ENCODE assay signal across 14 cellular contexts in the genomic region with DNA sequence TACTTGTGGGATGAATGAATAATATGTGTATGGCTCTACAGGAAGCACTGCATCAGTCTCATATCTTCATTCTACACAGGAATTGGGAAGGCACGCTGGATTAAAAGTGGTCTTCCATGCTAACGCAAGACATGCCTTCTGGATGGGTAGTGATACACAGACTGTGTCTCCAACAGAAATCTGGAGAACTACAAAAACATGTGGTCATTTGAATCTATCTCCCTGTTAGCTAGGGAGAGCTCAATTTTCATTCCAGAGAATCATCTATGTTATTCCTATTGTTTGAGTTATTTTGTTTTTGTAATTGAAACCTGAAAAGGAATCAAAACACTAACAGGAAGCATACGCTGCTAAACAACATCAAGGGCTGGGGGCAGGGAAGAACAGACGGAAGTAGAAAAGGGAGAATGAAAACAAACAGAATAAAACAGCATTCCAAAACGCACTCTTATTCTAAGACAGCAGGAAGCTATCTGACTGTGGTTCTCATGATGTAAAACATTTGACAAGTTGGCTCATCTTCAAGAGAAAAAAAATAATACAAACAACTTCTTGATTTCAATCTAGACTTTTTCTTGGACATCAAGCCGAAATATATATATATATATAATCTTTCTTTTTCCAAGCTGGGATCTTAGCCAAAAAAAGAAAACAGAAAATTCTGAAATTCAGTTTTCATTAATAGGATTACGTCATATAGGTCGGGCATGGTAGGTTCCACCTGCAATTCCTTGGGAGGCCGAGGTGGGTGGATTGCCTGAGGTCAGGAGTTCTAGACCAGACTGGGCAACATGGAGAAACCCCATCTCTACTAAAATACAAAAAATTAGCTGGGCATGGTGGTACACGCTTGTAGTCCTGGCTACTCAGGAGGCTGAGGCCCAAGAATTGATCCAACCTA. TPM values are rescaled to one million over a fixed set of nuclear protein-coding genes. Genes with fewer than 3 reads are reported as not detected.
DNase-seq lines count a peak whose midpoint lies in the region; ATAC-seq and TF ChIP-seq lines count a peak whose summit lies in the region.
"Had no signal": no experiment of that assay in that cellular context is flagged by ENCODE, and none has a peak within 500 bp of the region (broad histone marks: within the 10 kb centered on the region; RNA-seq: fewer than 3 reads in every experiment).

No MANE protein-coding gene starts in this region.

- H3K4me3 ChIP-seq in LNCaP clone FGC (ENCODE audit: low read depth, low read length) (no peak overlapping the region), lower lobe of right lung (no peak overlapping the region), upper lobe of left lung (no peak overlapping the region), transverse colon (no peak overlapping the region)
- H3K4me3 ChIP-seq: sigmoid colon had no signal

- 52 to 66% methylated on average over 10 of the region's 10 CpGs for WGBS in upper lobe of left lung, 2 donors
- 55 to 64% methylated on average over 9 to 10 of the region's 10 CpGs for WGBS in transverse colon (ENCODE audit: low coverage in 1 of 2), 2 donors

- H3K36me3 ChIP-seq in lower lobe of right lung: no peaks in the 10 kb centered on the region
- H3K36me3 ChIP-seq in upper lobe of left lung: no peaks in the 10 kb centered on the region
- H3K36me3 ChIP-seq in transverse colon: no peaks in the 10 kb centered on the region
- H3K36me3 ChIP-seq: sigmoid colon, WERI-Rb-1 had no signal

- H3K27me3 ChIP-seq in lower lobe of right lung (ENCODE audit: low read depth) (no peaks in the 10 kb centered on the region), upper lobe of left lung (no peaks in the 10 kb centered on the region), transverse colon (no peaks in the 10 kb centered on the region)
- H3K27me3 ChIP-seq: sigmoid colon had no signal

- intact Hi-C loops in lower lobe of right lung (cut with DNase I) (no loop called here), transverse colon (cut with DNase I; ENCODE audit: low total_unique reads) (no loop called here)

- H3K4me1 ChIP-seq in lower lobe of right lung: no peaks in the 10 kb centered on the region
- peaks cover 0 to 7% (median 5%) of the 10 kb centered on the region in 4 donors for H3K4me1 ChIP-seq in upper lobe of left lung
- no peaks in the 10 kb centered on the region for H3K4me1 ChIP-seq in transverse colon

- in situ Hi-C loops in transverse colon (cut with MboI; ENCODE audit: low pct_ligation_motif_present in 1 of 4, low pct_unique_long_range_greater_than_20kb in 1 of 4, low sequenced_read_pairs in 3 of 4): loop anchor here in 1 of 4 donors (25.0 kb wide), 1 partner anchor 168 kb away; no protein-coding TSS in a partner anchor

- H3K9me3 ChIP-seq in lower lobe of right lung (no peaks in the 10 kb centered on the region), upper lobe of left lung (no peaks in the 10 kb centered on the region), transverse colon (no peaks in the 10 kb centered on the region)
- H3K9me3 ChIP-seq: sigmoid colon had no signal

- TF ChIP-seq POLR2A in upper lobe of left lung (IDR thresholded peaks at IDR 0.05) (no peak), transverse colon (IDR thresholded peaks at IDR 0.05) (no peak)

- ATAC-seq in lower lobe of right lung (no peak), upper lobe of left lung (ENCODE audit: low FRiP score in 2 of 2) (no peak)
- ATAC-seq: activated CD8-positive, alpha-beta T cell treated with anti-CD3 and anti-CD28 coated beads, Interleukin-2, amount 10 ng/mL, durations not matched to agents 7 days and 5 days; activated naive CD8-positive, alpha-beta T cell treated with anti-CD3 and anti-CD28 coated beads, Interleukin-2, amount 50 U/mL, for 24 hours; PC-3 had no signal

- TF ChIP-seq CTCF in LNCaP clone FGC (IDR thresholded peaks at IDR 0.05; ENCODE audit: control insufficient read depth, extremely low read depth, insufficient read depth) (no peak), lower lobe of right lung (IDR thresholded peaks at IDR 0.05) (no peak), upper lobe of left lung (IDR thresholded peaks at IDR 0.05) (no peak), transverse colon (IDR thresholded peaks at IDR 0.05) (no peak)

- TF ChIP-seq EP300 in upper lobe of left lung (IDR thresholded peaks at IDR 0.05) (no peak), transverse colon (IDR thresholded peaks at IDR 0.05; ENCODE audit: low read depth) (no peak)

- DNase-seq in LNCaP clone FGC (ENCODE audit: low read depth): peak; percentile 81
- peak; percentile 24 to 71 for DNase-seq in dermis microvascular lymphatic vessel endothelial cell (ENCODE audit: low read depth in 2 of 2)
- no peak for DNase-seq in lower lobe of right lung
- DNase-seq in upper lobe of left lung: no peak
- DNase-seq in KG1 (lab: John Stamatoyannopoulos, UW): no peak
- no peak for DNase-seq in transverse colon
- DNase-seq in T-helper 2 cell: no peak
- DNase-seq: activated CD8-positive, alpha-beta T cell treated with anti-CD3 and anti-CD28 coated beads, Interleukin-2, amount 10 ng/mL, durations not matched to agents 7 days and 5 days; activated naive CD8-positive, alpha-beta T cell treated with anti-CD3 and anti-CD28 coated beads, Interleukin-2, amount 50 U/mL, for 24 hours; NCI-H1048; PC-3; sigmoid colon; stimulated activated CD4-positive, alpha-beta T cell treated with anti-CD3 and anti-CD28 coated beads, Interleukin-4, amount 100 ng/mL, for 4 hours; WERI-Rb-1 had no signal

- H3K27ac ChIP-seq in lower lobe of right lung (peak overlapping the region; percentile 7), upper lobe of left lung (peak overlapping the region in 3 of 4 donors; percentile 2 to 30 (median 25)), transverse colon (no peak overlapping the region)
- H3K27ac ChIP-seq: WERI-Rb-1 had no signal

RNA-seq across cellular contexts. Expression of gene ASNSD1, which starts 31.5 kb away (rescaled TPM):
- total RNA-seq in dermis microvascular lymphatic vessel endothelial cell: 46.7 and 47.1 TPM in 2 replicates
- total RNA-seq in lower lobe of right lung: 29.1 TPM
- total RNA-seq in upper lobe of left lung: 10 to 100 TPM; 29.5 to 49.6 (median 34.3) TPM
- 10 to 100 TPM; 11.3 to 35.2 (median 20.2) TPM for total RNA-seq in transverse colon

RNA-seq across cellular contexts. Expression of gene ANKAR, which starts 44.7 kb away (rescaled TPM):
- total RNA-seq in dermis microvascular lymphatic vessel endothelial cell: 4.6 and 6.7 TPM in 2 replicates
- total RNA-seq in lower lobe of right lung: 10.3 TPM
- 10 to 100 TPM in 1 of 6 donors, 1 to 10 TPM in 5; 8.0 to 13.1 (median 9.2) TPM for total RNA-seq in upper lobe of left lung
- 10 to 100 TPM in 3 of 4 donors, 1 to 10 TPM in 1; 6.0 to 25.7 (median 16.3) TPM for total RNA-seq in transverse colon

RNA-seq across cellular contexts. Expression of gene SLC40A1, which starts 49.2 kb away (rescaled TPM):
- total RNA-seq in dermis microvascular lymphatic vessel endothelial cell (105 and 319 TPM in 2 replicates), lower lobe of right lung (135 TPM), upper lobe of left lung (100 to 1,000 TPM in 5 of 6 donors, 10 to 100 TPM in 1; 67.4 to 154 (median 131) TPM), transverse colon (100 to 1,000 TPM in 2 of 4 donors, 10 to 100 TPM in 2; 26.3 to 345 (median 186) TPM)

Comparison
In these comparisons a context has a peak if more than half of its experiments do, and no peak if none do; other contexts are left out.
1. DNase-seq: peak in LNCaP clone FGC (single experiment) and dermis microvascular lymphatic vessel endothelial cell (2 of 2); none in lower lobe of right lung (single experiment), upper lobe of left lung (0 of 2), KG1 (single experiment), transverse colon (single experiment) and T-helper 2 cell (0 of 5).
2. H3K27ac ChIP-seq: peak in lower lobe of right lung (single experiment) and upper lobe of left lung (3 of 4); none in transverse colon (0 of 4).